16 cellular contexts compared by ENCODE assay signal in the genomic region with DNA sequence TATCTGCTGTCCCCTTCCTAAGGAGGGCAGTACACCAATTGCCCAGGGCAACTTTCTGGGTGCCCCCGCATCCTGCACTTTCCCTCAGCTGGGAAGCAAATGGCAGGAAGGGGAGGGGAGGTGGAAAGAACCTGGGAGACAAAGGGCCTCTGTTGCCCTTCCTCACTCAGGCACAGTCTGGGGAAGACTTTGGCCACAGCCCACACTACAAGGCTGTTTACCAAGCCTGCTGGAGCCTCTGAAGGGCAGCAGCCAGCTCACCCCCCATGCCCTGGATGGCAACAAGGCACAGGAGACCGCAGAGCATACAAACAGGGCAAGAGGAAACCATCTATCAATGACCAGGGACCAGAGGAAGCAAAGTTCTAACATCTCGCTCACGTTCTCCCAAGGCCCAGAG. TPM values are rescaled to one million over a fixed set of nuclear protein-coding genes. Genes with fewer than 3 reads are reported as not detected.
DNase-seq lines count a peak whose midpoint lies in the region; ATAC-seq and TF ChIP-seq lines count a peak whose summit lies in the region.
"Had no signal": no experiment of that assay in that cellular context is flagged by ENCODE, and none has a peak within 500 bp of the region (broad histone marks: within the 10 kb centered on the region; RNA-seq: fewer than 3 reads in every experiment).

No MANE protein-coding gene starts in this region.

- CTCF ChIA-PET in PC-3 (lab: Charles Lee): no interaction called here
- CTCF ChIA-PET in activated CD8-positive, alpha-beta T cell treated with anti-CD3 and anti-CD28 coated beads for 36 hours (lab: Charles Lee): no interaction called here

- H3K4me3 Mint-ChIP-seq in neural crest cell: no peak overlapping the region
- no peak overlapping the region for H3K4me3 Mint-ChIP-seq in activated CD8-positive, alpha-beta T cell treated with anti-CD3 and anti-CD28 coated beads for 36 hours
- H3K4me3 Mint-ChIP-seq: B cell; CD4-positive, alpha-beta memory T cell had no signal

- H3K4me3 ChIP-seq in PC-3 (ENCODE audit: low read length) (no peak overlapping the region), suprapubic skin (no peak overlapping the region)
- H3K4me3 ChIP-seq: Peyer's patch had no signal

- no peak for TF ChIP-seq POLR2A in suprapubic skin (IDR thresholded peaks at IDR 0.05)

- no peaks in the 10 kb centered on the region for H3K9me3 Mint-ChIP-seq in neural crest cell
- no peaks in the 10 kb centered on the region for H3K9me3 Mint-ChIP-seq in activated CD8-positive, alpha-beta T cell treated with anti-CD3 and anti-CD28 coated beads for 36 hours
- H3K9me3 Mint-ChIP-seq: CD4-positive, alpha-beta memory T cell had no signal

- H3K9me2 ChIP-seq in PC-3 (replicated peaks; ENCODE audit: low read length): no peaks in the 10 kb centered on the region

- no peaks in the 10 kb centered on the region for H3K4me1 Mint-ChIP-seq in neural crest cell
- no peaks in the 10 kb centered on the region for H3K4me1 Mint-ChIP-seq in activated CD8-positive, alpha-beta T cell treated with anti-CD3 and anti-CD28 coated beads for 36 hours (ENCODE audit: low read depth)
- H3K4me1 Mint-ChIP-seq: B cell; CD4-positive, alpha-beta memory T cell had no signal

- H3K36me3 ChIP-seq in PC-3 (ENCODE audit: low read depth, low read length) (no peaks in the 10 kb centered on the region), suprapubic skin (no peaks in the 10 kb centered on the region)
- H3K36me3 ChIP-seq: Peyer's patch had no signal

- no peaks in the 10 kb centered on the region for H3K27me3 Mint-ChIP-seq in neural crest cell (ENCODE audit: low read depth)
- no peaks in the 10 kb centered on the region for H3K27me3 Mint-ChIP-seq in activated CD8-positive, alpha-beta T cell treated with anti-CD3 and anti-CD28 coated beads for 36 hours
- H3K27me3 Mint-ChIP-seq: B cell; CD4-positive, alpha-beta memory T cell had no signal

- H3K27ac ChIP-seq in PC-3 (ENCODE audit: low read length): peak overlapping the region; percentile 86
- peak overlapping the region; percentile 90 for H3K27ac ChIP-seq in foreskin keratinocyte
- peak overlapping the region; percentile 19 for H3K27ac ChIP-seq in suprapubic skin

- ATAC-seq in PC-3: no peak
- ATAC-seq in foreskin keratinocyte: no peak
- no peak for ATAC-seq in GM21723 (IDR thresholded peaks at IDR 0.05; ENCODE audit: unreplicated experiment)
- ATAC-seq in activated CD8-positive, alpha-beta T cell treated with anti-CD3 and anti-CD28 coated beads for 36 hours: no peak
- no peak for ATAC-seq in GM21737 (IDR thresholded peaks at IDR 0.05; ENCODE audit: unreplicated experiment)

- H3K4me1 ChIP-seq in PC-3 (ENCODE audit: insufficient read depth, low read length) (peaks cover 46% of the 10 kb centered on the region), foreskin keratinocyte (peaks cover 38% of the 10 kb centered on the region), suprapubic skin (peaks cover 16% of the 10 kb centered on the region)

- TF ChIP-seq EP300 in suprapubic skin (IDR thresholded peaks at IDR 0.05): no peak

- H3K9me3 ChIP-seq in PC-3 (ENCODE audit: low read length) (no peaks in the 10 kb centered on the region), suprapubic skin (no peaks in the 10 kb centered on the region)
- H3K9me3 ChIP-seq: Peyer's patch had no signal

- BruUV-seq in PC-3 (replicated peaks; lab: Mats Ljungman, UMichigan): no TSS peak

- peak overlapping the region; percentile 16; the same call in 1 of the 2 replicates for H3K9ac ChIP-seq in PC-3 (ENCODE audit: low read length)

- POLR2A ChIA-PET in PC-3 (lab: Charles Lee; ENCODE audit: unreplicated experiment): no interaction called here
- POLR2A ChIA-PET in activated CD8-positive, alpha-beta T cell treated with anti-CD3 and anti-CD28 coated beads for 36 hours (lab: Charles Lee): no interaction called here

- DNase-seq in PC-3: peak; percentile 17
- DNase-seq in foreskin keratinocyte: no peak
- DNase-seq in neural crest cell (ENCODE audit: low read depth, low spot score): peak; percentile 1
- no peak for DNase-seq in suprapubic skin (ENCODE audit: low spot score in 2 of 2)
- DNase-seq in activated CD8-positive, alpha-beta T cell treated with anti-CD3 and anti-CD28 coated beads for 36 hours: no peak
- DNase-seq: ACHN; CD4-positive, alpha-beta memory T cell; H7; Kasumi-1; NCI-H2029 treated with DMSO at 0.1 percent for 48 hours; NCI-H510A; Peyer's patch; SHP77 treated with DMSO at 0.1 percent for 48 hours had no signal

- H3K27me3 ChIP-seq in PC-3 (ENCODE audit: low read length) (no peaks in the 10 kb centered on the region; the same call in 1 of the 2 replicates), foreskin keratinocyte (no peaks in the 10 kb centered on the region), suprapubic skin (no peaks in the 10 kb centered on the region)
- H3K27me3 ChIP-seq: Peyer's patch had no signal

- no peaks in the 10 kb centered on the region for H3K79me2 ChIP-seq in PC-3 (ENCODE audit: low read length)

- intact Hi-C loops in PC-3 (cut with micrococcal nuclease): no loop called here
- intact Hi-C loops in activated CD8-positive, alpha-beta T cell treated with anti-CD3 and anti-CD28 coated beads for 36 hours (cut with micrococcal nuclease): no loop called here

- 79% methylated on average over 4 of the region's 4 CpGs for WGBS in suprapubic skin

- H3K36me3 Mint-ChIP-seq in neural crest cell (ENCODE audit: low read depth): no peaks in the 10 kb centered on the region
- no peaks in the 10 kb centered on the region for H3K36me3 Mint-ChIP-seq in activated CD8-positive, alpha-beta T cell treated with anti-CD3 and anti-CD28 coated beads for 36 hours (ENCODE audit: low read depth)
- H3K36me3 Mint-ChIP-seq: CD4-positive, alpha-beta memory T cell had no signal

- no peaks in the 10 kb centered on the region for H3F3A ChIP-seq in PC-3 (ENCODE audit: low read length, unreplicated experiment)

- no peak overlapping the region for H2AFZ ChIP-seq in PC-3 (ENCODE audit: low read length)

- TF ChIP-seq CTCF in PC-3 (conservative IDR thresholded peaks at IDR 0.05; ENCODE audit: low read depth, low read length) (no peak), foreskin keratinocyte (conservative IDR thresholded peaks at IDR 0.05) (no peak), neural crest cell (conservative IDR thresholded peaks at IDR 0.05) (no peak), suprapubic skin (IDR thresholded peaks at IDR 0.05) (no peak)
- TF ChIP-seq CTCF in activated CD8-positive, alpha-beta T cell treated with anti-CD3 and anti-CD28 coated beads for 36 hours (IDR thresholded peaks at IDR 0.05): no peak

- no peaks in the 10 kb centered on the region for H4K20me1 ChIP-seq in PC-3 (ENCODE audit: low read length)

- H3K27ac Mint-ChIP-seq in neural crest cell (ENCODE audit: unreplicated experiment): no peak overlapping the region
- H3K27ac Mint-ChIP-seq in activated CD8-positive, alpha-beta T cell treated with anti-CD3 and anti-CD28 coated beads for 36 hours: no peak overlapping the region
- H3K27ac Mint-ChIP-seq: B cell; CD4-positive, alpha-beta memory T cell had no signal

- peak overlapping the region; percentile 3; the same call in 1 of the 2 replicates for H3K4me2 ChIP-seq in PC-3 (ENCODE audit: low read length)

RNA-seq across cellular contexts. Expression of gene ARRDC4, which starts 42.4 kb away (rescaled TPM):
- total RNA-seq in PC-3 (2014; rRNA removed) (7.1 TPM in 2 replicates), foreskin keratinocyte (9.0 and 14.0 TPM in 2 replicates), neural crest cell (13.3 and 14.2 TPM in 2 replicates), suprapubic skin (10 to 100 TPM; 57.7 to 67.1 (median 66.3) TPM)
- 3.8 and 4.9 TPM in 2 replicates for polyA plus RNA-seq in foreskin keratinocyte
- total RNA-seq in activated CD8-positive, alpha-beta T cell treated with anti-CD3 and anti-CD28 coated beads for 36 hours: under 1 TPM; 0.90 to 0.94 TPM

Comparison
In these comparisons a context has a peak if more than half of its experiments do, and no peak if none do; other contexts are left out.
1. DNase-seq: peak in PC-3 (single experiment) and neural crest cell (single experiment); none in foreskin keratinocyte (0 of 2), suprapubic skin (0 of 2) and activated CD8-positive, alpha-beta T cell treated with anti-CD3 and anti-CD28 coated beads for 36 hours (single experiment).
2. H3K27ac ChIP-seq: peak in every context shown above with its lines; median percentile 90 in foreskin keratinocyte; 86 in PC-3; 19 in suprapubic skin.